In the genomic region with DNA sequence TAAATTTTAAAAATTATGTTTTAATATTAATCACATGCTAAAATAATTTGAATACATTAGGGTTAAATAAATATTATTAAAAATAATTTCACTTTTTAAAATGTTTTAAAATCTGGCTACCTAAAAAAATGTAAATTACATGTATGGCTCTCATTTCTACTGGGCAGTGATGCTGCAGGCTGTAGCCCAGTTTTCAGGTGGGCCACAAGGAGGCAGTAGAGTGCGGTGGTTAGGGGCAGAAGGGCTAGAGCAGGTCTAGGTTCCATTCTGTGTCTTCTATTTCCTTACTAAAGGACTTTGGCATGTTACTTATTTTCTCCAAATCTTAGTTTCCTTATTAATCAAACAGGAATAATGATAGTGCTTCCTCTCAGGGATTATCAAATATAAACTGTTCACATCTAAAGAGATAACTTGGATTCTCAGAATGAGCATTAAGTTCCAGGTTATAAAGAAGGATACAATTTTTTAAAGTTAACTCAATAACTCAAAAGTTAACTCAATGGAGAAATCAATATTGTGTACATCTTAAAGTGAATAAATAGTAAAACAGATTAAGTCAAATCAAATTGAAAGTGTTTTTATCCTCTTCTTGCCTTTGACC, we compare ENCODE assay signal across 9 cellular contexts. TPM values are rescaled to one million over a fixed set of nuclear protein-coding genes. Genes with fewer than 3 reads are reported as not detected.
DNase-seq lines count a peak whose midpoint lies in the region; ATAC-seq, FAIRE-seq and TF ChIP-seq lines count a peak whose summit lies in the region.
"Had no signal": no experiment of that assay in that cellular context is flagged by ENCODE, and none has a peak within 500 bp of the region (broad histone marks: within the 10 kb centered on the region; RNA-seq: fewer than 3 reads in every experiment).

No MANE protein-coding gene starts in this region.

- no peak overlapping the region for H3K4me3 Mint-ChIP-seq in activated B cell treated with CpG ODN at 0.5 μM for 24 hours

- ATAC-seq in HG02759 (IDR thresholded peaks at IDR 0.05; ENCODE audit: unreplicated experiment) (peak; percentile 93), activated B cell treated with CpG ODN at 0.5 μM for 24 hours (ENCODE audit: low read depth) (peak; percentile 57), HepG2 (peak; percentile 87)

- H3K9ac ChIP-seq in HepG2 (ENCODE audit: insufficient read depth, low read depth, low read length): no peak overlapping the region
- H3K9ac ChIP-seq: BLaER1 treated with 17β-estradiol and CSF1 and Interleukin-3, amounts not matched to agents 10 nM and 100 nM had no signal

- H3K4me1 Mint-ChIP-seq in activated B cell treated with CpG ODN at 0.5 μM for 24 hours: no peaks in the 10 kb centered on the region

- intact Hi-C loops in activated B cell treated with CpG ODN at 0.5 μM for 24 hours (cut with micrococcal nuclease) (loop anchor here (1.0 kb wide), 2 partner anchors 1255 to 1292 kb away; no protein-coding TSS in a partner anchor), HepG2 (cut with micrococcal nuclease; ENCODE audit: unreplicated experiment) (loop anchor here (1.0 to 10.0 kb wide), 6 partner anchors 88 to 1292 kb away; no protein-coding TSS in a partner anchor)

- H3K9me3 Mint-ChIP-seq in activated B cell treated with CpG ODN at 0.5 μM for 24 hours: peaks cover 3% of the 10 kb centered on the region

- H3K4me2 ChIP-seq in HepG2 (ENCODE audit: low read depth, low read length): no peak overlapping the region
- H3K4me2 ChIP-seq: BLaER1 treated with 17β-estradiol and CSF1 and Interleukin-3, amounts not matched to agents 10 nM and 100 nM had no signal

- POLR2A ChIA-PET in activated B cell treated with CpG ODN at 0.5 μM for 24 hours (lab: Charles Lee): no interaction called here
- POLR2A ChIA-PET in HepG2 (lab: Yijun Ruan, JAX): no interaction called here

- no peak overlapping the region for H3K4me3 ChIP-seq in choroid plexus epithelial cell (ENCODE audit: low read depth, low read length)
- H3K4me3 ChIP-seq in HepG2 (replicated peaks in 1 of 3; ENCODE audit: insufficient read depth in 1 of 3, low read depth in 2 of 3, low read length in 3 of 3): no peak overlapping the region
- H3K4me3 ChIP-seq: BLaER1 treated with 17β-estradiol and CSF1 and Interleukin-3, amounts not matched to agents 10 nM and 100 nM had no signal

- no peak for TF ChIP-seq EP300 in HepG2 (IDR thresholded peaks at IDR 0.05; ENCODE audit: low read depth in 2 of 2, low read length in 2 of 2)
- no peak for TF ChIP-seq EP300 in HepG2 (CRISPR knock-in tag; IDR thresholded peaks at IDR 0.05; ENCODE audit: borderline replicate concordance)

- WGBS in HepG2 (ENCODE audit: low lambda C conversion rate): 0% methylated on average over 1 of the region's 1 CpG

- TF ChIP-seq POLR2A in HepG2 (IDR thresholded peaks at IDR 0.05; ENCODE audit: insufficient read depth in 1 of 2, low read depth in 2 of 2, low read length in 2 of 2): no peak

- no peaks in the 10 kb centered on the region for H3K79me2 ChIP-seq in HepG2 (ENCODE audit: insufficient read depth, low read length)

- no peaks in the 10 kb centered on the region for H3K36me3 Mint-ChIP-seq in activated B cell treated with CpG ODN at 0.5 μM for 24 hours (ENCODE audit: low read depth)

- no peaks in the 10 kb centered on the region for H3K4me1 ChIP-seq in HepG2 (ENCODE audit: insufficient read depth, low read length)

- FAIRE-seq in HepG2 (lab: Jason Lieb, UNC): peak; percentile 72

- no peak for TF ChIP-seq RAD21 in HepG2 (CRISPR knock-in tag; IDR thresholded peaks at IDR 0.05)

- CTCF ChIA-PET in activated B cell treated with CpG ODN at 0.5 μM for 24 hours (lab: Charles Lee) (interaction anchor here (0.7 to 2.9 kb wide), 4 partner anchors 11 to 1292 kb away, joined by 3 to 34 read pairs (median 4); no protein-coding TSS in a partner anchor), HepG2 (lab: Yijun Ruan, JAX; ENCODE audit: low intra/inter-chr PET ratio, low total read pairs) (interaction anchor here (1.1 to 1.4 kb wide), 2 partner anchors 1255 to 1292 kb away, joined by 5 to 11 read pairs; no protein-coding TSS in a partner anchor)

- H3K27ac Mint-ChIP-seq in activated B cell treated with CpG ODN at 0.5 μM for 24 hours: no peak overlapping the region

- H3K27me3 ChIP-seq in HepG2 (ENCODE audit: control insufficient read depth in 1 of 2, insufficient read depth in 2 of 2, low read length in 2 of 2): no peaks in the 10 kb centered on the region
- H3K27me3 ChIP-seq: BLaER1 treated with 17β-estradiol and CSF1 and Interleukin-3, amounts not matched to agents 10 nM and 100 nM had no signal

- in situ Hi-C loops in HepG2 (cut with HindIII; ENCODE audit: extremely low pct_ligation_motif_present, low pct_unique_long_range_greater_than_20kb): no loop called here

- no peak overlapping the region for H2AFZ ChIP-seq in HepG2 (ENCODE audit: low read length)

- H3K27ac ChIP-seq in HepG2 (ENCODE audit: extremely low read length, insufficient read depth, low read length): no peak overlapping the region
- H3K27ac ChIP-seq: BLaER1 treated with 17β-estradiol and CSF1 and Interleukin-3, amounts not matched to agents 10 nM and 100 nM had no signal

- BruUV-seq in HepG2 (replicated peaks; lab: Mats Ljungman, UMichigan): no TSS peak

- no peaks in the 10 kb centered on the region for H3K36me3 ChIP-seq in HepG2 (replicated peaks in 1 of 2; ENCODE audit: control insufficient read depth in 1 of 2, insufficient read depth in 2 of 2, low read length in 2 of 2)
- H3K36me3 ChIP-seq: BLaER1 treated with 17β-estradiol and CSF1 and Interleukin-3, amounts not matched to agents 10 nM and 100 nM had no signal

- no peaks in the 10 kb centered on the region for H4K20me1 ChIP-seq in HepG2 (ENCODE audit: insufficient read depth, low read length)
- H4K20me1 ChIP-seq: BLaER1 treated with 17β-estradiol and CSF1 and Interleukin-3, amounts not matched to agents 10 nM and 100 nM had no signal

- no peaks in the 10 kb centered on the region for H3K9me3 ChIP-seq in HepG2 (ENCODE audit: low read length)
- H3K9me3 ChIP-seq: BLaER1 treated with 17β-estradiol and CSF1 and Interleukin-3, amounts not matched to agents 10 nM and 100 nM had no signal

- no peaks in the 10 kb centered on the region for H3K27me3 Mint-ChIP-seq in activated B cell treated with CpG ODN at 0.5 μM for 24 hours

- no peak for TF ChIP-seq CTCF in activated B cell treated with CpG ODN at 0.5 μM for 24 hours (IDR thresholded peaks at IDR 0.05)
- TF ChIP-seq CTCF in choroid plexus epithelial cell (conservative IDR thresholded peaks at IDR 0.05; ENCODE audit: low read depth, low read length): peak; percentile 99
- peak; percentile 80 for TF ChIP-seq CTCF in HepG2 (CRISPR knock-in tag; IDR thresholded peaks at IDR 0.05)

- DNase-seq in NCI-H146 (lab: John Stamatoyannopoulos, UW): peak; percentile 37
- no peak for DNase-seq in NCI-H146 treated with DMSO at 0.1 percent for 48 hours (lab: John Stamatoyannopoulos, UW; ENCODE audit: unreplicated experiment)
- peak; percentile 65 for DNase-seq in NCI-H2107 treated with DMSO at 0.1 percent for 48 hours (lab: John Stamatoyannopoulos, UW; ENCODE audit: unreplicated experiment)
- DNase-seq in activated B cell treated with CpG ODN at 0.5 μM for 24 hours: no peak
- DNase-seq in choroid plexus epithelial cell (ENCODE audit: low read depth): peak; percentile 86
- peak; percentile 25 for DNase-seq in HepG2 (ENCODE audit: low spot score)
- DNase-seq in stimulated activated CD8-positive, alpha-beta memory T cell treated with anti-CD3 and anti-CD28 coated beads, Interleukin-12 subunit alpha, Interleukin-12 subunit beta, amount 100 ng/mL, for 24 hours (ENCODE audit: extremely low read depth): peak; percentile 5

RNA-seq across cellular contexts. Expression of a gene that starts 54.9 kb away (rescaled TPM):
- not detected in 2 replicates for total RNA-seq in activated B cell treated with CpG ODN at 0.5 μM for 24 hours
- total RNA-seq in HepG2 (2016; rRNA removed; fragmentation: Illumina TruSeq; extraction: Trizol): not detected in 2 replicates
- total RNA-seq in HepG2 (2016; cell fraction: cytosol; rRNA removed; fragmentation: Illumina TruSeq; extraction: Trizol; ENCODE audit: low read depth): not detected in 2 replicates
- total RNA-seq in HepG2 (2016; cell fraction: insoluble cytoplasmic fraction; rRNA removed; fragmentation: Illumina TruSeq; extraction: Trizol): not detected in 2 replicates
- total RNA-seq in HepG2 (2016; cell fraction: membrane; rRNA removed; fragmentation: Illumina TruSeq; extraction: Trizol): not detected in 2 replicates
- total RNA-seq in HepG2 (2016; cell fraction: nucleus; rRNA removed; fragmentation: Illumina TruSeq; extraction: Trizol): not detected in 2 replicates
- polyA plus RNA-seq in HepG2 (2011; rRNA removed): not detected in 2 replicates
- polyA plus RNA-seq in HepG2 (2011; cell fraction: cytosol; rRNA removed): not detected in 2 replicates
- polyA plus RNA-seq in HepG2 (2011; cell fraction: nucleus; rRNA removed): not detected in 2 replicates
- not detected in 2 replicates for polyA plus RNA-seq in HepG2 (2012)
- not detected in 2 replicates for polyA plus RNA-seq in HepG2 (2016; cell fraction: cytosol; fragmentation: Illumina TruSeq; extraction: Trizol; ENCODE audit: low read depth)
- polyA plus RNA-seq in HepG2 (2016; cell fraction: insoluble cytoplasmic fraction; fragmentation: Illumina TruSeq; extraction: Trizol; ENCODE audit: low read depth): not detected in 2 replicates
- not detected in 2 replicates for polyA plus RNA-seq in HepG2 (2016; cell fraction: membrane; fragmentation: Illumina TruSeq; extraction: Trizol; ENCODE audit: low read depth)
- polyA plus RNA-seq in HepG2 (2016; cell fraction: nucleus; fragmentation: Illumina TruSeq; extraction: Trizol; ENCODE audit: insufficient read depth, low read depth): not detected in 2 replicates
- polyA minus RNA-seq in HepG2 (2011; rRNA and poly(A)+ RNA removed; ENCODE audit: low replicate concordance): 0.58 TPM in 1 of 2 replicates, not detected in the other
- not detected in 2 replicates for polyA minus RNA-seq in HepG2 (2011; cell fraction: cytosol; rRNA and poly(A)+ RNA removed)
- not detected in 2 replicates for polyA minus RNA-seq in HepG2 (2011; cell fraction: nucleus; rRNA and poly(A)+ RNA removed)

Comparison
In these comparisons a context has a peak if more than half of its experiments do, and no peak if none do; other contexts are left out.
1. DNase-seq: peak in NCI-H146 (single experiment), NCI-H2107 treated with DMSO at 0.1 percent for 48 hours (single experiment), choroid plexus epithelial cell (single experiment), HepG2 (single experiment) and stimulated activated CD8-positive, alpha-beta memory T cell treated with anti-CD3 and anti-CD28 coated beads, Interleukin-12 subunit alpha, Interleukin-12 subunit beta, amount 100 ng/mL, for 24 hours (single experiment); none in NCI-H146 treated with DMSO at 0.1 percent for 48 hours (single experiment) and activated B cell treated with CpG ODN at 0.5 μM for 24 hours (single experiment).
2. Peak in every context shown above with its lines, with median percentiles within 50 percentile points of each other: ATAC-seq.